ENCODE assay signal across 1 cellular context in genomic region chr1:162349635-162350330, GRCh38.
TF ChIP-seq lines count a peak whose summit lies in the region.

No MANE protein-coding gene starts in this region.

TF ChIP-seq in K562, 482 proteins besides CTCF, POLR2A, EP300 and RAD21 (continued from another document and continues in another):
- TF ChIP-seq ZNF655 (CRISPR knock-in tag; IDR thresholded peaks at IDR 0.05) (no peak), KLF6 (CRISPR knock-in tag; IDR thresholded peaks at IDR 0.05; ENCODE audit: borderline replicate concordance) (no peak), ZNF384 (IDR thresholded peaks at IDR 0.05; ENCODE audit: low read depth, low read length) (no peak), PHB (CRISPR knock-in tag; IDR thresholded peaks at IDR 0.05) (no peak), POLR3A (IDR thresholded peaks at IDR 0.05; ENCODE audit: borderline replicate concordance, extremely low read depth, insufficient read depth, insufficient read length) (no peak), ZNF398 (CRISPR knock-in tag; IDR thresholded peaks at IDR 0.05) (no peak), ZNF561 (CRISPR knock-in tag; conservative IDR thresholded peaks at IDR 0.05) (no peak), SIN3A (IDR thresholded peaks at IDR 0.05; ENCODE audit: borderline replicate concordance in 2 of 2, control insufficient read depth in 1 of 2, low read depth in 2 of 2, low read length in 2 of 2) (no peak), GTF2A2 (tag; IDR thresholded peaks at IDR 0.05) (no peak), NR0B1 (IDR thresholded peaks at IDR 0.05; ENCODE audit: partially characterized antibody) (no peak), HEY1 (CRISPR knock-in tag; IDR thresholded peaks at IDR 0.05; ENCODE audit: borderline replicate concordance) (no peak), CBFA2T3 (IDR thresholded peaks at IDR 0.05) (peak; percentile 8; the same call in 1 of the 2 replicates), SLC30A9 (CRISPR knock-in tag; IDR thresholded peaks at IDR 0.05) (no peak), BRF2 (IDR thresholded peaks at IDR 0.05; ENCODE audit: borderline replicate concordance, insufficient read depth, insufficient read length) (no peak), RBM17 (IDR thresholded peaks at IDR 0.05; ENCODE audit: borderline replicate concordance, low read depth, low read length) (no peak), ILK (tag; IDR thresholded peaks at IDR 0.05; ENCODE audit: borderline replicate concordance, low read depth) (no peak), KHSRP (IDR thresholded peaks at IDR 0.05) (no peak), BMI1 (IDR thresholded peaks at IDR 0.05; ENCODE audit: low read length) (no peak), L3MBTL2 (IDR thresholded peaks at IDR 0.05) (0 out of 2 replicates have a peak, but pooled peaks have one; percentile 24), ATF3 (IDR thresholded peaks at IDR 0.05) (peak; percentile 49), ATF3 (CRISPR knock-in tag; conservative IDR thresholded peaks at IDR 0.05) (no peak), ZNF121 (CRISPR knock-in tag; conservative IDR thresholded peaks at IDR 0.05) (no peak), ZHX1 (conservative IDR thresholded peaks at IDR 0.05; ENCODE audit: low read length) (no peak), ETS2 (tag; IDR thresholded peaks at IDR 0.05; ENCODE audit: borderline replicate concordance, poor library complexity, severe bottlenecking) (no peak), USF1 (CRISPR knock-in tag; IDR thresholded peaks at IDR 0.05) (no peak), KAT8 (IDR thresholded peaks at IDR 0.05; ENCODE audit: low read depth) (no peak), ZEB2 (IDR thresholded peaks at IDR 0.05) (0 out of 2 replicates have a peak, but pooled peaks have one; percentile 5), POLR2B (IDR thresholded peaks at IDR 0.05; ENCODE audit: low read depth, partially characterized antibody) (no peak), GTF3C2 (IDR thresholded peaks at IDR 0.05; ENCODE audit: borderline replicate concordance, extremely low read depth, insufficient read length) (no peak), SMAD4 (CRISPR knock-in tag; conservative IDR thresholded peaks at IDR 0.05) (no peak), ZBTB5 (IDR thresholded peaks at IDR 0.05) (no peak), ZBTB49 (CRISPR knock-in tag; IDR thresholded peaks at IDR 0.05; ENCODE audit: borderline replicate concordance) (no peak), ETS1 (conservative IDR thresholded peaks at IDR 0.05; ENCODE audit: control insufficient read depth, low read depth, low read length) (no peak), ARID2 (IDR thresholded peaks at IDR 0.05) (no peak), MAFG (tag; conservative IDR thresholded peaks at IDR 0.05) (no peak), E2F4 (CRISPR knock-in tag; IDR thresholded peaks at IDR 0.05; ENCODE audit: low read depth) (no peak), CEBPG (CRISPR knock-in tag; IDR thresholded peaks at IDR 0.05) (no peak), CEBPG (tag; conservative IDR thresholded peaks at IDR 0.05 in 1 of 2, IDR thresholded peaks at IDR 0.05 in 1 of 2) (peak in 1 of 2 experiments; percentile 35; a peak in 1 of 4 replicates), TSC22D4 (tag; IDR thresholded peaks at IDR 0.05) (no peak), ELF2 (CRISPR knock-in tag; IDR thresholded peaks at IDR 0.05) (no peak), TAF15 (IDR thresholded peaks at IDR 0.05; ENCODE audit: low read depth, low read length) (no peak), SMARCE1 (IDR thresholded peaks at IDR 0.05) (peak; percentile 63), ZKSCAN3 (CRISPR knock-in tag; IDR thresholded peaks at IDR 0.05) (no peak)
